ENCODE assay signal across 21 cellular contexts in the genomic region with DNA sequence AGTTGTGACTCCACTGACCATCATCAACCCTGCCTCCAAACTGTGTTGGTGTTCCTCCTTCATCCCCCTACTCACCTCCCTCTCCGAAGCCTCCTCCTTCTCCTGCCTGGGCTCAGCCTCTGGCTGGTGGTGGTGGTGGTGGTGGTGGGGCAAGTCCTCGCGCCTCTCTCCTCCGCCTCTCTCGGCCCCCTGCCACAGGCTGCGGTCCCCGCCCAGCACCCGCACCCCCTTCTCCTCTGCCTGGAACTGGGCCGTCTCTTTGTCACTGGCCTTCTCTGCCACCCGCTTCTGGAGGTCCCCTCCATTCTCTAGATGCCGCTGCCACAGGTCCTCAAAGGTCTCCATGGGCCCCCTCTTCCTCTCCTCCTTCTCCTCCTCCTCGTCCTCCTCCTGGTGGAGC. TPM values are rescaled to one million over a fixed set of nuclear protein-coding genes. Genes with fewer than 3 reads are reported as not detected.
DNase-seq lines count a peak whose midpoint lies in the region; ATAC-seq, FAIRE-seq and TF ChIP-seq lines count a peak whose summit lies in the region.
"Had no signal": no experiment of that assay in that cellular context is flagged by ENCODE, and none has a peak within 500 bp of the region (broad histone marks: within the 10 kb centered on the region; RNA-seq: fewer than 3 reads in every experiment).

No MANE protein-coding gene starts in this region.

- H3K79me1 ChIP-seq in mesendoderm (ENCODE audit: low read length) = no peaks in the 10 kb centered on the region

- DNase-seq in natural killer cell = no peak
- DNase-seq in natural killer cell treated with Interleukin-12 subunit alpha and Interleukin-12 subunit beta and Interleukin-15 and Interleukin-18, amount 100 ng/mL, for 72 hours (ENCODE audit: low spot score) = no peak
- DNase-seq in astrocyte (ENCODE audit: low read depth) = no peak
- DNase-seq in mesendoderm = no peak
- no peak for DNase-seq in urothelium cell line (ENCODE audit: low spot score)
- no peak for DNase-seq in right lobe of liver
- no peak for DNase-seq in amygdala (lab: John Stamatoyannopoulos, UW)
- DNase-seq in CD4-positive, alpha-beta T cell = no peak
- DNase-seq: BE2C; CD8-positive, alpha-beta T cell; COR-L47; DND-41; GDM1; GOT3; HCEC 1CT had no signal

- POLR2A ChIA-PET in CD4-positive, alpha-beta T cell (lab: Charles Lee) = no interaction called here

- H3K27ac Mint-ChIP-seq in natural killer cell = peak overlapping the region in 1 of 2 donors; percentile 31
- H3K27ac Mint-ChIP-seq in natural killer cell treated with Interleukin-12 subunit alpha and Interleukin-12 subunit beta and Interleukin-15 and Interleukin-18, amount 100 ng/mL, for 72 hours = peak overlapping the region in 1 of 2 donors; percentile 45
- peak overlapping the region; percentile 47 for H3K27ac Mint-ChIP-seq in astrocyte (ENCODE audit: unreplicated experiment)
- no peak overlapping the region for H3K27ac Mint-ChIP-seq in CD4-positive, alpha-beta T cell
- H3K27ac Mint-ChIP-seq: CD8-positive, alpha-beta T cell; IgD-negative memory B cell had no signal

- no peak overlapping the region for H3K4ac ChIP-seq in mesendoderm (ENCODE audit: low read depth, low read length)

- intact Hi-C loops in natural killer cell (cut with micrococcal nuclease) (no loop called here), right lobe of liver (cut with DNase I) (no loop called here)
- intact Hi-C loops in CD4-positive, alpha-beta T cell (cut with DNase I, micrococcal nuclease) = no loop called here

- H3K36me3 Mint-ChIP-seq in natural killer cell = no peaks in the 10 kb centered on the region
- peaks cover 6% of the 10 kb centered on the region for H3K36me3 Mint-ChIP-seq in natural killer cell treated with Interleukin-12 subunit alpha and Interleukin-12 subunit beta and Interleukin-15 and Interleukin-18, amount 100 ng/mL, for 72 hours
- peaks cover 20% of the 10 kb centered on the region for H3K36me3 Mint-ChIP-seq in astrocyte (ENCODE audit: low read depth, unreplicated experiment)
- peaks cover 16% of the 10 kb centered on the region for H3K36me3 Mint-ChIP-seq in CD4-positive, alpha-beta T cell (ENCODE audit: low read depth)

- H3K27me3 Mint-ChIP-seq in natural killer cell (ENCODE audit: low read depth in 2 of 2) (no peaks in the 10 kb centered on the region), astrocyte (ENCODE audit: low read depth, unreplicated experiment) (no peaks in the 10 kb centered on the region)
- H3K27me3 Mint-ChIP-seq in natural killer cell treated with Interleukin-12 subunit alpha and Interleukin-12 subunit beta and Interleukin-15 and Interleukin-18, amount 100 ng/mL, for 72 hours = no peaks in the 10 kb centered on the region
- H3K27me3 Mint-ChIP-seq in CD4-positive, alpha-beta T cell = no peaks in the 10 kb centered on the region
- H3K27me3 Mint-ChIP-seq: IgD-negative memory B cell had no signal

- no peak overlapping the region for H2AK5ac ChIP-seq in mesendoderm (ENCODE audit: low read length)

- no peak overlapping the region for H3K27ac ChIP-seq in astrocyte (ENCODE audit: low read depth, low read length)
- no peak overlapping the region for H3K27ac ChIP-seq in mesendoderm (ENCODE audit: low read depth, low read length)
- no peak overlapping the region for H3K27ac ChIP-seq in right lobe of liver
- no peak overlapping the region for H3K27ac ChIP-seq in CD4-positive, alpha-beta T cell (ENCODE audit: low read depth, low read length)
- H3K27ac ChIP-seq: C4-2B had no signal

- H3K4me1 ChIP-seq in astrocyte (ENCODE audit: insufficient read depth, low read length) = no peaks in the 10 kb centered on the region
- no peaks in the 10 kb centered on the region for H3K4me1 ChIP-seq in mesendoderm (ENCODE audit: control insufficient read depth, low read depth, low read length)
- no peaks in the 10 kb centered on the region for H3K4me1 ChIP-seq in right lobe of liver
- H3K4me1 ChIP-seq: BE2C had no signal

- H3K4me2 ChIP-seq in astrocyte (ENCODE audit: low read length) (no peak overlapping the region), mesendoderm (ENCODE audit: low read length) (no peak overlapping the region)

- no peak overlapping the region for H4K8ac ChIP-seq in mesendoderm (ENCODE audit: low read depth, low read length)

- H3K4me1 Mint-ChIP-seq in natural killer cell = peaks cover 16 to 42% of the 10 kb centered on the region in 2 donors
- peaks cover 4 to 27% of the 10 kb centered on the region in 2 donors for H3K4me1 Mint-ChIP-seq in natural killer cell treated with Interleukin-12 subunit alpha and Interleukin-12 subunit beta and Interleukin-15 and Interleukin-18, amount 100 ng/mL, for 72 hours (ENCODE audit: low read depth in 2 of 2)
- H3K4me1 Mint-ChIP-seq in astrocyte (ENCODE audit: low read depth, unreplicated experiment) = no peaks in the 10 kb centered on the region
- peaks cover 7% of the 10 kb centered on the region for H3K4me1 Mint-ChIP-seq in CD4-positive, alpha-beta T cell (ENCODE audit: low read depth)

- H3K9me3 ChIP-seq in astrocyte (ENCODE audit: insufficient read depth, low read depth, low read length) = no peaks in the 10 kb centered on the region
- H3K9me3 ChIP-seq in right lobe of liver = no peaks in the 10 kb centered on the region
- H3K9me3 ChIP-seq in CD4-positive, alpha-beta T cell (ENCODE audit: control insufficient read depth, low read length) = no peaks in the 10 kb centered on the region
- H3K9me3 ChIP-seq: BE2C had no signal

- ATAC-seq in natural killer cell (no peak), right lobe of liver (no peak)
- ATAC-seq in natural killer cell treated with Interleukin-12 subunit alpha and Interleukin-12 subunit beta and Interleukin-15 and Interleukin-18, amount 100 ng/mL, for 72 hours = no peak
- ATAC-seq in CD4-positive, alpha-beta T cell (ENCODE audit: poor library complexity) = no peak
- ATAC-seq: CD8-positive, alpha-beta T cell had no signal

- H2BK120ac ChIP-seq in mesendoderm (ENCODE audit: low read depth, low read length) = no peak overlapping the region

- no peaks in the 10 kb centered on the region for H4K20me1 ChIP-seq in astrocyte (ENCODE audit: insufficient read depth, low read length)

- H3K18ac ChIP-seq in mesendoderm (ENCODE audit: low read length) = no peak overlapping the region

- H3K79me2 ChIP-seq in astrocyte (ENCODE audit: insufficient read depth, low read length) = no peaks in the 10 kb centered on the region
- H3K79me2 ChIP-seq in mesendoderm (ENCODE audit: control insufficient read depth, insufficient read depth, low read length) = no peaks in the 10 kb centered on the region

- H3K27me3 ChIP-seq in astrocyte (ENCODE audit: insufficient read depth, low read length) (peaks cover 9% of the 10 kb centered on the region), mesendoderm (ENCODE audit: insufficient read depth, low read length, poor library complexity) (no peaks in the 10 kb centered on the region), right lobe of liver (no peaks in the 10 kb centered on the region)
- H3K27me3 ChIP-seq in CD4-positive, alpha-beta T cell (ENCODE audit: control insufficient read depth, insufficient read depth, low read length) = no peaks in the 10 kb centered on the region
- H3K27me3 ChIP-seq: BE2C had no signal

- no peak overlapping the region for H2AFZ ChIP-seq in astrocyte (ENCODE audit: low read depth, low read length)

- H3K9me3 Mint-ChIP-seq in natural killer cell (no peaks in the 10 kb centered on the region), astrocyte (ENCODE audit: unreplicated experiment) (peaks cover 5% of the 10 kb centered on the region)
- no peaks in the 10 kb centered on the region for H3K9me3 Mint-ChIP-seq in natural killer cell treated with Interleukin-12 subunit alpha and Interleukin-12 subunit beta and Interleukin-15 and Interleukin-18, amount 100 ng/mL, for 72 hours
- H3K9me3 Mint-ChIP-seq in CD4-positive, alpha-beta T cell = no peaks in the 10 kb centered on the region
- H3K9me3 Mint-ChIP-seq: CD8-positive, alpha-beta T cell; IgD-negative memory B cell had no signal

- H3K9ac ChIP-seq in astrocyte (ENCODE audit: low read length) (no peak overlapping the region), mesendoderm (ENCODE audit: low read length) (no peak overlapping the region)

- no peak overlapping the region for H2BK5ac ChIP-seq in mesendoderm (ENCODE audit: low read length)

- FAIRE-seq in astrocyte (lab: Jason Lieb, UNC) (no peak), urothelium cell line (lab: Jason Lieb, UNC) (peak; percentile 52)
- FAIRE-seq: A204.1, GM12892, GM19239 had no signal

- no peak for TF ChIP-seq POLR2A in right lobe of liver (IDR thresholded peaks at IDR 0.05)

- H3K4me3 Mint-ChIP-seq in natural killer cell (peak overlapping the region; percentile 45), astrocyte (ENCODE audit: unreplicated experiment) (no peak overlapping the region)
- no peak overlapping the region for H3K4me3 Mint-ChIP-seq in natural killer cell treated with Interleukin-12 subunit alpha and Interleukin-12 subunit beta and Interleukin-15 and Interleukin-18, amount 100 ng/mL, for 72 hours
- no peak overlapping the region for H3K4me3 Mint-ChIP-seq in CD4-positive, alpha-beta T cell
- H3K4me3 Mint-ChIP-seq: CD8-positive, alpha-beta T cell had no signal

- no peak overlapping the region for H3K56ac ChIP-seq in mesendoderm (ENCODE audit: low read length)

- H3K36me3 ChIP-seq in astrocyte (ENCODE audit: insufficient read depth, low read length) (no peaks in the 10 kb centered on the region), mesendoderm (ENCODE audit: control insufficient read depth, insufficient read depth, low read length) (peaks cover 2% of the 10 kb centered on the region), right lobe of liver (peaks cover 0 to 18% (median 2%) of the 10 kb centered on the region in 4 donors)

- no peak for TF ChIP-seq CTCF in natural killer cell (IDR thresholded peaks at IDR 0.05)
- no peak for TF ChIP-seq CTCF in astrocyte (IDR thresholded peaks at IDR 0.05; ENCODE audit: insufficient read depth, low read depth, low read length)
- no peak for TF ChIP-seq CTCF in right lobe of liver (IDR thresholded peaks at IDR 0.05)
- TF ChIP-seq CTCF in CD4-positive, alpha-beta T cell (IDR thresholded peaks at IDR 0.05) = no peak

- H3K23ac ChIP-seq in mesendoderm (ENCODE audit: low read length) = peak overlapping the region; percentile 45

- H3K4me3 ChIP-seq in astrocyte (ENCODE audit: insufficient read depth, low read depth, low read length) = no peak overlapping the region
- H3K4me3 ChIP-seq in mesendoderm (ENCODE audit: low read length) = no peak overlapping the region
- H3K4me3 ChIP-seq in right lobe of liver = no peak overlapping the region

- H4K5ac ChIP-seq in mesendoderm (ENCODE audit: low read length) = no peak overlapping the region

- CTCF ChIA-PET in CD4-positive, alpha-beta T cell (lab: Charles Lee) = no interaction called here

- WGBS in mesendoderm (ENCODE audit: extremely low coverage, insufficient coverage, low lambda C conversion rate) = no CpG with 5 or more reads among the region's 12 CpGs
- 95% methylated on average over 12 of the region's 12 CpGs for WGBS in right lobe of liver (ENCODE audit: insufficient coverage, low coverage, low lambda C conversion rate, missing lambda C conversion rate)

- H2BK15ac ChIP-seq in mesendoderm (replicated peaks; ENCODE audit: low read depth) = no peak overlapping the region

RNA-seq across cellular contexts. Expression of a gene that starts 1.5 kb away (rescaled TPM):
- total RNA-seq in natural killer cell = 1 to 10 TPM; 1.3 to 3.7 (median 2.3) TPM
- total RNA-seq in natural killer cell treated with Interleukin-12 subunit alpha and Interleukin-12 subunit beta and Interleukin-15 and Interleukin-18, amount 100 ng/mL, for 72 hours = 1 to 10 TPM in 1 of 2 donors, under 1 TPM in 1; 0.74 to 1.2 TPM
- total RNA-seq in astrocyte = 0.36 and 0.89 TPM in 2 replicates
- 0.17 TPM for polyA plus RNA-seq in mesendoderm (2013, experiment 1 of 2)
- polyA plus RNA-seq in mesendoderm (2013, experiment 2 of 2) = 0.17 TPM
- under 1 TPM in 4 of 6 experiments, not detected in 2; 0.20 to 0.55 (median 0.37) TPM for total RNA-seq in right lobe of liver
- 1 to 10 TPM; 1.0 to 1.7 TPM for total RNA-seq in CD4-positive, alpha-beta T cell
- total RNA-seq: HT-29 had no signal
- polyA plus RNA-seq: IgD-negative memory B cell had no signal

RNA-seq across cellular contexts. Expression of a gene that starts 10.7 kb away (rescaled TPM):
- total RNA-seq in natural killer cell (100 to 1,000 TPM in 2 of 3 donors, 10 to 100 TPM in 1; 78.0 to 125 (median 118) TPM), astrocyte (19.3 and 21.7 TPM in 2 replicates), right lobe of liver (10 to 100 TPM; 13.2 to 27.9 (median 16.5) TPM)
- total RNA-seq in natural killer cell treated with Interleukin-12 subunit alpha and Interleukin-12 subunit beta and Interleukin-15 and Interleukin-18, amount 100 ng/mL, for 72 hours = 100 to 1,000 TPM; 106 to 108 TPM
- polyA plus RNA-seq in mesendoderm (2013, experiment 1 of 2) = 32.5 TPM
- 33.1 TPM for polyA plus RNA-seq in mesendoderm (2013, experiment 2 of 2)
- total RNA-seq in CD4-positive, alpha-beta T cell = 10 to 100 TPM; 29.3 to 30.1 TPM

RNA-seq across cellular contexts. Expression of a gene that starts 11.1 kb away (rescaled TPM):
- total RNA-seq in natural killer cell = 100 to 1,000 TPM; 171 to 283 (median 208) TPM
- 10 to 100 TPM; 60.9 to 87.3 TPM for total RNA-seq in natural killer cell treated with Interleukin-12 subunit alpha and Interleukin-12 subunit beta and Interleukin-15 and Interleukin-18, amount 100 ng/mL, for 72 hours
- 35.3 and 35.7 TPM in 2 replicates for total RNA-seq in astrocyte
- polyA plus RNA-seq in mesendoderm (2013, experiment 1 of 2) = 5.4 TPM
- polyA plus RNA-seq in mesendoderm (2013, experiment 2 of 2) = 5.4 TPM
- 10 to 100 TPM; 28.6 to 62.0 (median 32.5) TPM for total RNA-seq in right lobe of liver
- 10 to 100 TPM; 60.8 to 67.8 TPM for total RNA-seq in CD4-positive, alpha-beta T cell

RNA-seq across cellular contexts. Expression of a gene that starts 20.1 kb away (rescaled TPM):
- total RNA-seq in natural killer cell (10 to 100 TPM; 25.4 to 53.0 (median 38.9) TPM), astrocyte (21.1 and 24.8 TPM in 2 replicates), right lobe of liver (10 to 100 TPM; 10.6 to 26.5 (median 18.7) TPM)
- total RNA-seq in natural killer cell treated with Interleukin-12 subunit alpha and Interleukin-12 subunit beta and Interleukin-15 and Interleukin-18, amount 100 ng/mL, for 72 hours = 10 to 100 TPM; 32.4 to 70.3 TPM
- polyA plus RNA-seq in mesendoderm (2013, experiment 1 of 2) = 53.0 TPM
- 44.1 TPM for polyA plus RNA-seq in mesendoderm (2013, experiment 2 of 2)
- 10 to 100 TPM; 18.7 to 22.8 TPM for total RNA-seq in CD4-positive, alpha-beta T cell

RNA-seq across cellular contexts. Expression of a gene that starts 20.3 kb away (rescaled TPM):
- total RNA-seq in natural killer cell (10 to 100 TPM; 25.3 to 27.8 (median 26.7) TPM), astrocyte (57.5 and 59.5 TPM in 2 replicates), right lobe of liver (10 to 100 TPM; 21.2 to 49.5 (median 24.0) TPM)
- total RNA-seq in natural killer cell treated with Interleukin-12 subunit alpha and Interleukin-12 subunit beta and Interleukin-15 and Interleukin-18, amount 100 ng/mL, for 72 hours = 100 to 1,000 TPM in 1 of 2 donors, 10 to 100 TPM in 1; 82.5 to 117 TPM
- 83.2 TPM for polyA plus RNA-seq in mesendoderm (2013, experiment 1 of 2)
- 84.8 TPM for polyA plus RNA-seq in mesendoderm (2013, experiment 2 of 2)
- total RNA-seq in CD4-positive, alpha-beta T cell = 10 to 100 TPM; 13.7 to 15.4 TPM
